Comparison of ENCODE assay signal across 21 cellular contexts in genomic region chr17:79497949-79498348, GRCh38.
DNase-seq lines count a peak whose midpoint lies in the region; ATAC-seq and TF ChIP-seq lines count a peak whose summit lies in the region.
"Had no signal": no experiment of that assay in that cellular context is flagged by ENCODE, and none has a peak within 500 bp of the region (broad histone marks: within the 10 kb centered on the region; RNA-seq: fewer than 3 reads in every experiment).

No MANE protein-coding gene starts in this region.

- H3K9me3 ChIP-seq in neuronal stem cell (replicated peaks in 1 of 2; ENCODE audit: control insufficient read depth in 2 of 2, insufficient read depth in 1 of 2, low read depth in 1 of 2, low read length in 2 of 2) (peaks cover 0 to 5% of the 10 kb centered on the region in 2 donors), heart left ventricle (no peaks in the 10 kb centered on the region), sigmoid colon (no peaks in the 10 kb centered on the region)
- H3K9me3 ChIP-seq: Caco-2 had no signal

- H3K4me2 ChIP-seq in neuronal stem cell (ENCODE audit: insufficient read depth, low read length, poor library complexity, severe bottlenecking) = no peak overlapping the region
- H3K4me2 ChIP-seq: A549; BLaER1 treated with 17β-estradiol and CSF1 and Interleukin-3, amounts not matched to agents 10 nM and 100 nM had no signal

- no peak overlapping the region for H4K8ac ChIP-seq in neuronal stem cell (ENCODE audit: low read depth, low read length)

- H3K9me3 Mint-ChIP-seq in natural killer cell = peaks cover 0 to 9% of the 10 kb centered on the region in 2 donors
- H3K9me3 Mint-ChIP-seq: CD4-positive, alpha-beta T cell; CD8-positive, alpha-beta T cell had no signal

- no peak overlapping the region for H3K14ac ChIP-seq in neuronal stem cell (ENCODE audit: low read length)

- H2BK5ac ChIP-seq in neuronal stem cell (ENCODE audit: low read length) = no peak overlapping the region

- DNase-seq in DMS 273 (lab: John Stamatoyannopoulos, UW; ENCODE audit: unreplicated experiment) (peak; percentile 52), DMS 273 treated with DMSO at 0.1 percent for 48 hours (lab: John Stamatoyannopoulos, UW) (no peak), NCI-H446 treated with DMSO at 0.1 percent for 48 hours (lab: John Stamatoyannopoulos, UW) (peak; percentile 75), cerebellar cortex (ENCODE audit: low spot score) (peak; percentile 88), neuronal stem cell (ENCODE audit: low spot score) (no peak), heart left ventricle (no peak), natural killer cell (no peak), sigmoid colon (no peak)
- DNase-seq: AML-193; Caco-2; Calu3; CD4-positive, alpha-beta T cell; CD8-positive, alpha-beta T cell; DMS79 treated with DMSO at 0.1 percent for 48 hours; GDM1 had no signal

- H3K36me3 ChIP-seq in neuronal stem cell (replicated peaks in 1 of 2; ENCODE audit: control insufficient read depth in 2 of 2, insufficient read depth in 2 of 2, low read length in 2 of 2) (no peaks in the 10 kb centered on the region), heart left ventricle (no peaks in the 10 kb centered on the region), sigmoid colon (no peaks in the 10 kb centered on the region)
- H3K36me3 ChIP-seq: BLaER1 treated with 17β-estradiol and CSF1 and Interleukin-3, amounts not matched to agents 10 nM and 100 nM had no signal

- H3K4me3 ChIP-seq in neuronal stem cell (ENCODE audit: low read length in 2 of 2) (no peak overlapping the region), heart left ventricle (no peak overlapping the region), sigmoid colon (no peak overlapping the region)
- H3K4me3 ChIP-seq: A549; BLaER1 treated with 17β-estradiol and CSF1 and Interleukin-3, amounts not matched to agents 10 nM and 100 nM; GM12878 had no signal

- no peak overlapping the region for H3K4ac ChIP-seq in neuronal stem cell (ENCODE audit: low read length)

- no peak for TF ChIP-seq CTCF in heart left ventricle (IDR thresholded peaks at IDR 0.05)
- no peak for TF ChIP-seq CTCF in natural killer cell (IDR thresholded peaks at IDR 0.05)
- TF ChIP-seq CTCF in sigmoid colon (IDR thresholded peaks at IDR 0.05) = no peak

- H3K4me1 ChIP-seq in neuronal stem cell (ENCODE audit: control insufficient read depth in 2 of 2, insufficient read depth in 1 of 2, low read depth in 1 of 2, low read length in 2 of 2) (peaks cover 0 to 12% of the 10 kb centered on the region in 2 donors), heart left ventricle (no peaks in the 10 kb centered on the region), sigmoid colon (peaks cover 0 to 7% (median 0%) of the 10 kb centered on the region in 4 donors)
- H3K4me1 ChIP-seq: Caco-2 had no signal

- TF ChIP-seq POLR2A in heart left ventricle (IDR thresholded peaks at IDR 0.05) = no peak
- TF ChIP-seq POLR2A in sigmoid colon (IDR thresholded peaks at IDR 0.05) = no peak

- H3K27ac Mint-ChIP-seq in natural killer cell = no peak overlapping the region
- H3K27ac Mint-ChIP-seq: B cell; CD4-positive, alpha-beta T cell; CD8-positive, alpha-beta T cell had no signal

- H3K18ac ChIP-seq in neuronal stem cell (ENCODE audit: low read length) = peak overlapping the region; percentile 60

- no peak overlapping the region for H3K23ac ChIP-seq in neuronal stem cell (ENCODE audit: low read depth, low read length, poor library complexity)

- no peak for TF ChIP-seq EP300 in sigmoid colon (IDR thresholded peaks at IDR 0.05)

- H2AK5ac ChIP-seq in neuronal stem cell (ENCODE audit: low read depth, low read length) = no peak overlapping the region

- H3K79me1 ChIP-seq in neuronal stem cell (ENCODE audit: low read depth, low read length) = no peaks in the 10 kb centered on the region

- peaks cover 0 to 22% of the 10 kb centered on the region in 2 donors for H3K4me1 Mint-ChIP-seq in natural killer cell
- H3K4me1 Mint-ChIP-seq: B cell had no signal

- no CpG with 5 or more reads among the region's 4 CpGs for WGBS in neuronal stem cell (ENCODE audit: extremely low coverage in 2 of 2, insufficient read length in 2 of 2, insufficient replicate concordance in 1 of 2), 2 donors
- 87 to 96% (median 90%) methylated on average over 4 of the region's 4 CpGs for WGBS in heart left ventricle, 4 donors
- WGBS in sigmoid colon, 2 donors = 92 to 94% methylated on average over 4 of the region's 4 CpGs

- H3K27me3 ChIP-seq in neuronal stem cell (ENCODE audit: control insufficient read depth in 3 of 3, insufficient read depth in 3 of 3, low read depth in 1 of 3, low read length in 3 of 3) (peaks cover 0 to 7% (median 0%) of the 10 kb centered on the region in 3 experiments), heart left ventricle (peaks cover 0 to 33% (median 0%) of the 10 kb centered on the region in 9 donors), sigmoid colon (no peaks in the 10 kb centered on the region)
- H3K27me3 ChIP-seq: BLaER1 treated with 17β-estradiol and CSF1 and Interleukin-3, amounts not matched to agents 10 nM and 100 nM had no signal

- no peak overlapping the region for H3K4me3 Mint-ChIP-seq in natural killer cell
- H3K4me3 Mint-ChIP-seq: B cell; CD4-positive, alpha-beta T cell; CD8-positive, alpha-beta T cell had no signal

- no peak overlapping the region for H4K91ac ChIP-seq in neuronal stem cell (ENCODE audit: low read depth, low read length, poor library complexity)

- ATAC-seq in heart left ventricle (no peak), natural killer cell (no peak)
- ATAC-seq: CD8-positive, alpha-beta T cell; GM12878 had no signal

- H2BK120ac ChIP-seq in neuronal stem cell (ENCODE audit: low read depth, low read length) = no peak overlapping the region

- no peak overlapping the region for H3K9ac ChIP-seq in neuronal stem cell (ENCODE audit: low read depth, low read length, poor library complexity)
- H3K9ac ChIP-seq: BLaER1 treated with 17β-estradiol and CSF1 and Interleukin-3, amounts not matched to agents 10 nM and 100 nM had no signal

- intact Hi-C loops in heart left ventricle (cut with DNase I) (no loop called here), natural killer cell (cut with micrococcal nuclease) (no loop called here), sigmoid colon (cut with DNase I) (no loop called here)

- no peak overlapping the region for H2AFZ ChIP-seq in neuronal stem cell (ENCODE audit: low read length)

- H3K27ac ChIP-seq in neuronal stem cell (replicated peaks; ENCODE audit: low read length) = no peak overlapping the region
- H3K27ac ChIP-seq in heart left ventricle = no peak overlapping the region
- H3K27ac ChIP-seq in sigmoid colon = no peak overlapping the region
- H3K27ac ChIP-seq: 22Rv1; BLaER1 treated with 17β-estradiol and CSF1 and Interleukin-3, amounts not matched to agents 10 nM and 100 nM; C4-2B had no signal

- peaks cover 0 to 7% of the 10 kb centered on the region in 2 donors for H3K27me3 Mint-ChIP-seq in natural killer cell (ENCODE audit: low read depth in 2 of 2)

- no peaks in the 10 kb centered on the region for H3K36me3 Mint-ChIP-seq in natural killer cell
- H3K36me3 Mint-ChIP-seq: CD8-positive, alpha-beta T cell had no signal

- H2BK15ac ChIP-seq in neuronal stem cell (ENCODE audit: low read length) = no peak overlapping the region

- H2BK12ac ChIP-seq in neuronal stem cell (ENCODE audit: low read length) = no peak overlapping the region

Comparison
In these comparisons a context has a peak if more than half of its experiments do, and no peak if none do; other contexts are left out.
1. DNase-seq: peak in DMS 273 (single experiment), NCI-H446 treated with DMSO at 0.1 percent for 48 hours (single experiment) and cerebellar cortex (single experiment); none in DMS 273 treated with DMSO at 0.1 percent for 48 hours (single experiment), neuronal stem cell (single experiment), heart left ventricle (0 of 5), natural killer cell (single experiment) and sigmoid colon (single experiment).